ENCODE assay signal across 1 cellular context in the genomic region with DNA sequence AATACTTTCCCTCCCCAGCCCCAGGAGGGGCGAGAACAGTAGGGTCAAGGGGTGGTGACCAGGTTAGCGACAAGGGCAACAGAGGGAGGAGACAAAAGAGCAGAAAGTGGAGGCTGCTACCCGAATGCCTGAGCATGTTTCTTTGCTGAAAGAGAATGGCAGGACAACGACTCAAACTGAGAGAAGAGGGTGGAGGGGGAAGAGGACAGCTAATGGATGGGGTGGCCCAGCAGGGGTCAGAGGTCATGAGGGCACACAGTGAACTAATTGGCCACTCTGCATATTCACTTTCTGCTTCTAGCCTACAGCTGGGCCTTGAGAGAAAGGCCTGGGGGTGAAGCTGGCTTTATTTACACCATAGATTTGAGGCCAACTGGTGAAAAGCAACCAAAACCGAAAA.
TF ChIP-seq lines count a peak whose summit lies in the region.

No MANE protein-coding gene starts in this region.

TF ChIP-seq in GM23338, 12 proteins besides CTCF, POLR2A, EP300 and RAD21:
- no peak for TF ChIP-seq ZNF114 (CRISPR knock-in tag; IDR thresholded peaks at IDR 0.05)
- no peak for TF ChIP-seq ZNF331 (CRISPR knock-in tag; IDR thresholded peaks at IDR 0.05; ENCODE audit: low read depth)
- TF ChIP-seq ZNF462 (CRISPR knock-in tag; IDR thresholded peaks at IDR 0.05) = 0 out of 2 replicates have a peak, but pooled peaks have one; percentile 28
TF ChIP-seq in GM23338: peak in this region for 1.
